1 cellular context compared by ENCODE assay signal in genomic region chr1:153495536-153495935, GRCh38.
A peak's percentile ranks its signal among the peaks of the same experiment; 100 is the strongest.
TF ChIP-seq lines count a peak whose summit lies in the region.

No MANE protein-coding gene starts in this region.

TF ChIP-seq in HEK293, 187 proteins besides CTCF, POLR2A, EP300 and RAD21:
- no peak for TF ChIP-seq ZNF423 (tag by site-specific recombination; IDR thresholded peaks at IDR 0.05)
- no peak for TF ChIP-seq ZNF843 (tag by site-specific recombination; IDR thresholded peaks at IDR 0.05)
- no peak for TF ChIP-seq SCRT1 (tag by site-specific recombination; IDR thresholded peaks at IDR 0.05; ENCODE audit: borderline replicate concordance)
- TF ChIP-seq ZNF274 (IDR thresholded peaks at IDR 0.05; ENCODE audit: low read length), result no peak
- TF ChIP-seq ZNF274 (tag by site-specific recombination; IDR thresholded peaks at IDR 0.05; ENCODE audit: borderline replicate concordance), result no peak
- TF ChIP-seq ZIC2 (tag by site-specific recombination; IDR thresholded peaks at IDR 0.05), result peak; percentile 58
